ENCODE assay signal across 8 cellular contexts in the genomic region with DNA sequence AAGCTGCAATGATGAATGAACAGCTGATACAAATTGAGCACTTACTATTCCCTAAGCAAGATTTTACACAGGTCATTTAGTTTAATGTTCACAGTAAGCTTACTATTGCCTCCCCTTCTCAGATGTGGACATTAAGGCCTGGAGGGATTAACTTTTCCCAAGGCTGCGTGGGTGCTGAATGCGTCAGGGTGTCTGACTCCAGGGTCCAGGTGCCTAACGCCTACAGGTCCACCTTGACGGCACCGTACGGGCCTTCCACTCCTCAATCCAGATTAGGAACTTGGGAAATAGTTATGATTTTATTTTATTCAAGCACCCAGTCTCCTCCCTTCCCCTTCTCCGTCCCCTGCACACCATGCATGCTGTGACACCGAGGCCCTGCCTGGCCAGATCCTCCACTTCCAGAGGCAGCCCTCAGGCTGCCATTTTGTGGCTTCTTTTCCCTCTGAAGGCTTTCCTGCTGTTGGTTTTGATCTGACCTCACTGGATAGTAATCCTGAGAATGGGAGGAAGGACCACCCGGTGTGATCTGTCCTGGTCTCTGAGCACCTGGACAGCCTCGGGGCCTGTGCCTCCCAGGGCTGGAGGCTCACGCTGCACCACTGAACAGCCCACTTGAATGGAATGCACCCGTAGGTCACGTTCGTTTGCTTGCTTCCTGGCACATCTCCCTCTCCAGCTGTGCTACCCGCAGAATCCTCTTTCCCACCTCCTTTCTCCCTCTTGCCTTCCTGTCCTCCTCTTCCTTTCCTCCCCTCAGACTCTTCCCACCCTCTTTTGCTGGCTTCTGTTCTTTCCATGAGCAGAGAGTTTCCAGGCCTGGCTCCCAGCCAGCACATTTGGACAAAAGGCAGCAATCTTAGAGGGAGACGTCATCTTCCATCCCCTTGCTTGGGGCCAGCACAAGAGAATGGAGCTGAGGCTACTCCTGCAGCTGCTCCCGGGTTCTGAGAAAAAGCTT. TPM values are rescaled to one million over a fixed set of nuclear protein-coding genes. Genes with fewer than 3 reads are reported as not detected.
DNase-seq lines count a peak whose midpoint lies in the region; ATAC-seq and TF ChIP-seq lines count a peak whose summit lies in the region.

No MANE protein-coding gene starts in this region.

- H3K4me3 ChIP-seq in BE2C (ENCODE audit: low read depth, low read length) = no peak overlapping the region
- H3K4me3 ChIP-seq in ectodermal cell (ENCODE audit: insufficient read depth, low read depth, low read length) = no peak overlapping the region
- H3K4me3 ChIP-seq in uterus = no peak overlapping the region

- TF ChIP-seq CTCF in BE2C (IDR thresholded peaks at IDR 0.05; ENCODE audit: low read depth, low read length) = no peak
- TF ChIP-seq CTCF in uterus (IDR thresholded peaks at IDR 0.05) = no peak
- no peak for TF ChIP-seq CTCF in GM13977 (IDR thresholded peaks at IDR 0.05; ENCODE audit: extremely low read depth, insufficient read depth, missing control alignments)

- WGBS in ectodermal cell, 2 experiments = 73 to 75% methylated on average over 17 of the region's 17 CpGs

- peak; percentile 79 for DNase-seq in BE2C
- DNase-seq in NCI-H2196 treated with DMSO at 0.1 percent for 48 hours (lab: John Stamatoyannopoulos, UW; ENCODE audit: unreplicated experiment) = peak; percentile 46
- peak; percentile 15 to 43 for DNase-seq in lung microvascular endothelial cell (ENCODE audit: low read depth in 2 of 2)
- DNase-seq in uterus = peak; percentile 97
- no peak for DNase-seq in GM13977 (ENCODE audit: low spot score)
- no peak for DNase-seq in HT-29 (ENCODE audit: low spot score)

- H3K27me3 Mint-ChIP-seq in activated T-helper 17 cell treated with anti-CD3 and anti-CD28 coated beads, Interleukin-2, amount 50 U/mL, for 72 hours = peaks cover 14% of the 10 kb centered on the region

- H3K36me3 Mint-ChIP-seq in activated T-helper 17 cell treated with anti-CD3 and anti-CD28 coated beads, Interleukin-2, amount 50 U/mL, for 72 hours (ENCODE audit: low read depth) = no peaks in the 10 kb centered on the region

- H3K4me1 ChIP-seq in BE2C (peaks cover 9% of the 10 kb centered on the region), ectodermal cell (ENCODE audit: control insufficient read depth, insufficient read depth, low read length) (peaks cover 13% of the 10 kb centered on the region), uterus (peaks cover 5 to 24% of the 10 kb centered on the region in 2 donors)

- no peak for TF ChIP-seq POLR2A in uterus (IDR thresholded peaks at IDR 0.05)

- in situ Hi-C loops in GM13977 (cut with MboI; ENCODE audit: low pct_unique_long_range_greater_than_20kb, low sequenced_read_pairs, unreplicated experiment) = no loop called here

- H3K27ac ChIP-seq in ectodermal cell (ENCODE audit: insufficient read depth, low read depth, low read length, poor library complexity, severe bottlenecking) (peak overlapping the region; percentile 83), uterus (peak overlapping the region; percentile 72 to 87)

- intact Hi-C loops in uterus (cut with DNase I; ENCODE audit: low total_unique reads) = no loop called here

- H3K9me3 ChIP-seq in BE2C (no peaks in the 10 kb centered on the region), ectodermal cell (ENCODE audit: control insufficient read depth, low read length) (no peaks in the 10 kb centered on the region), uterus (no peaks in the 10 kb centered on the region)

- no peak overlapping the region for H3K27ac Mint-ChIP-seq in activated T-helper 17 cell treated with anti-CD3 and anti-CD28 coated beads, Interleukin-2, amount 50 U/mL, for 72 hours

- H3K4me3 Mint-ChIP-seq in activated T-helper 17 cell treated with anti-CD3 and anti-CD28 coated beads, Interleukin-2, amount 50 U/mL, for 72 hours = no peak overlapping the region

- H3K27me3 ChIP-seq in BE2C (no peaks in the 10 kb centered on the region), ectodermal cell (ENCODE audit: control insufficient read depth, insufficient read depth, low read length, poor library complexity, severe bottlenecking) (no peaks in the 10 kb centered on the region), uterus (no peaks in the 10 kb centered on the region)

- no peaks in the 10 kb centered on the region for H3K36me3 ChIP-seq in BE2C
- H3K36me3 ChIP-seq in ectodermal cell (ENCODE audit: control insufficient read depth, insufficient read depth, low read length) = peaks cover 3% of the 10 kb centered on the region
- H3K36me3 ChIP-seq in uterus = no peaks in the 10 kb centered on the region

- H3K4me1 Mint-ChIP-seq in activated T-helper 17 cell treated with anti-CD3 and anti-CD28 coated beads, Interleukin-2, amount 50 U/mL, for 72 hours = no peaks in the 10 kb centered on the region

- no peak for ATAC-seq in activated T-helper 17 cell treated with anti-CD3 and anti-CD28 coated beads, Interleukin-2, amount 50 U/mL, for 72 hours (replicated peaks)

- no peaks in the 10 kb centered on the region for H3K9me3 Mint-ChIP-seq in activated T-helper 17 cell treated with anti-CD3 and anti-CD28 coated beads, Interleukin-2, amount 50 U/mL, for 72 hours

RNA-seq across cellular contexts. Expression of gene DENND2A, which starts 14.4 kb away (rescaled TPM):
- polyA plus RNA-seq in BE2C (2012; ENCODE audit: insufficient read depth, insufficient read length, low read depth) = 1.8 TPM
- polyA plus RNA-seq in ectodermal cell (2013, experiment 1 of 4) = 35.7 TPM
- 40.2 TPM for polyA plus RNA-seq in ectodermal cell (2013, experiment 2 of 4)
- polyA plus RNA-seq in ectodermal cell (2013, experiment 3 of 4) = 24.3 TPM
- 29.5 TPM for polyA plus RNA-seq in ectodermal cell (2013, experiment 4 of 4)
- total RNA-seq in lung microvascular endothelial cell = 0.22 and 1.6 TPM in 2 replicates
- 10 to 100 TPM in 3 of 4 donors, 1 to 10 TPM in 1; 9.1 to 84.8 (median 35.5) TPM for total RNA-seq in uterus
- total RNA-seq in activated T-helper 17 cell treated with anti-CD3 and anti-CD28 coated beads, Interleukin-2, amount 50 U/mL, for 72 hours = not detected
- not detected in 2 replicates for total RNA-seq in HT-29 (2014; rRNA removed; shearing (Covaris generic))

RNA-seq across cellular contexts. Expression of gene ADCK2, which starts 46.6 kb away (rescaled TPM):
- 8.0 TPM for polyA plus RNA-seq in BE2C (2012; ENCODE audit: insufficient read depth, insufficient read length, low read depth)
- polyA plus RNA-seq in ectodermal cell (2013, experiment 1 of 4) = 6.5 TPM
- 7.2 TPM for polyA plus RNA-seq in ectodermal cell (2013, experiment 2 of 4)
- polyA plus RNA-seq in ectodermal cell (2013, experiment 3 of 4) = 5.1 TPM
- 4.9 TPM for polyA plus RNA-seq in ectodermal cell (2013, experiment 4 of 4)
- 24.2 and 45.4 TPM in 2 replicates for total RNA-seq in lung microvascular endothelial cell
- total RNA-seq in uterus = 10 to 100 TPM; 13.2 to 24.3 (median 22.4) TPM
- total RNA-seq in activated T-helper 17 cell treated with anti-CD3 and anti-CD28 coated beads, Interleukin-2, amount 50 U/mL, for 72 hours = 10 to 100 TPM; 16.6 to 28.4 TPM
- 37.3 and 43.5 TPM in 2 replicates for total RNA-seq in HT-29 (2014; rRNA removed; shearing (Covaris generic))

Comparison
In these comparisons a context has a peak if more than half of its experiments do, and no peak if none do; other contexts are left out.
1. DNase-seq: peak in BE2C (single experiment), NCI-H2196 treated with DMSO at 0.1 percent for 48 hours (single experiment), lung microvascular endothelial cell (2 of 2) and uterus (2 of 2); none in GM13977 (single experiment) and HT-29 (single experiment).